ENCODE assay signal across 8 cellular contexts in genomic region chr20:17570347-17571152, GRCh38. TPM values are rescaled to one million over a fixed set of nuclear protein-coding genes. Genes with fewer than 3 reads are reported as not detected.
DNase-seq lines count a peak whose midpoint lies in the region; ATAC-seq and TF ChIP-seq lines count a peak whose summit lies in the region.

No MANE protein-coding gene starts in this region.

- POLR2A ChIA-PET in CD4-positive, alpha-beta memory T cell (lab: Charles Lee; ENCODE audit: partially characterized antibody) = interaction anchor here (0.6 to 4.7 kb wide), 21 partner anchors 13 to 718 kb away, joined by 3 to 63 read pairs (median 5); partner anchors contain the start of genes BFSP1, KAT14, MGME1 and PET117

- peak overlapping the region; percentile 73 to 76 for H3K4me3 ChIP-seq in CD4-positive, alpha-beta memory T cell (ENCODE audit: low read length in 2 of 2)

- peaks cover 0 to 18% of the 10 kb centered on the region in 2 donors for H3K36me3 Mint-ChIP-seq in CD4-positive, alpha-beta memory T cell
- no peaks in the 10 kb centered on the region for H3K36me3 Mint-ChIP-seq in activated naive CD4-positive, alpha-beta T cell treated with anti-CD3 and anti-CD28 coated beads, Interleukin-2, amount 50 U/mL, for 24 hours
- no peaks in the 10 kb centered on the region for H3K36me3 Mint-ChIP-seq in neural crest cell (ENCODE audit: low read depth)

- peak overlapping the region; percentile 70 to 97 (median 93) for H3K27ac Mint-ChIP-seq in CD4-positive, alpha-beta memory T cell
- peak overlapping the region; percentile 87 for H3K27ac Mint-ChIP-seq in activated naive CD4-positive, alpha-beta T cell treated with anti-CD3 and anti-CD28 coated beads, Interleukin-2, amount 50 U/mL, for 24 hours
- peak overlapping the region; percentile 73 for H3K27ac Mint-ChIP-seq in neural crest cell (ENCODE audit: unreplicated experiment)

- H3K4me1 Mint-ChIP-seq in CD4-positive, alpha-beta memory T cell = peaks cover 23 to 37% (median 30%) of the 10 kb centered on the region in 4 donors
- H3K4me1 Mint-ChIP-seq in activated naive CD4-positive, alpha-beta T cell treated with anti-CD3 and anti-CD28 coated beads, Interleukin-2, amount 50 U/mL, for 24 hours = peaks cover 34% of the 10 kb centered on the region
- H3K4me1 Mint-ChIP-seq in neural crest cell = peaks cover 36% of the 10 kb centered on the region

- H3K4me3 Mint-ChIP-seq in CD4-positive, alpha-beta memory T cell = peak overlapping the region; percentile 93 to 97 (median 96)
- H3K4me3 Mint-ChIP-seq in activated naive CD4-positive, alpha-beta T cell treated with anti-CD3 and anti-CD28 coated beads, Interleukin-2, amount 50 U/mL, for 24 hours = peak overlapping the region; percentile 91
- peak overlapping the region; percentile 93 for H3K4me3 Mint-ChIP-seq in neural crest cell

- H3K9me3 ChIP-seq in CD4-positive, alpha-beta memory T cell (ENCODE audit: control insufficient read depth in 1 of 2, low read length in 2 of 2) = no peaks in the 10 kb centered on the region

- ATAC-seq in GM18909 (IDR thresholded peaks at IDR 0.05; ENCODE audit: poor library complexity, unreplicated experiment) (peak; percentile 37), HG03135 (IDR thresholded peaks at IDR 0.05; ENCODE audit: unreplicated experiment) (peak; percentile 38)

- no peak for TF ChIP-seq CTCF in neural crest cell (conservative IDR thresholded peaks at IDR 0.05)

- peak in 3 of 5 donors; percentile 16 to 31 (median 23) for DNase-seq in CD4-positive, alpha-beta memory T cell
- peak; percentile 87 for DNase-seq in NCI-H748 (lab: John Stamatoyannopoulos, UW; ENCODE audit: unreplicated experiment)
- peak; percentile 55 for DNase-seq in globus pallidus (ENCODE audit: low spot score)
- peak; percentile 49 for DNase-seq in neural crest cell (ENCODE audit: low read depth, low spot score)
- DNase-seq in GF-D8 (lab: John Stamatoyannopoulos, UW) = no peak

- H3K9me3 Mint-ChIP-seq in CD4-positive, alpha-beta memory T cell = no peaks in the 10 kb centered on the region
- no peaks in the 10 kb centered on the region for H3K9me3 Mint-ChIP-seq in activated naive CD4-positive, alpha-beta T cell treated with anti-CD3 and anti-CD28 coated beads, Interleukin-2, amount 50 U/mL, for 24 hours
- no peaks in the 10 kb centered on the region for H3K9me3 Mint-ChIP-seq in neural crest cell

- intact Hi-C loops in CD4-positive, alpha-beta memory T cell (cut with micrococcal nuclease) = loop anchor here (1.0 to 2.0 kb wide), 4 partner anchors 40 to 566 kb away; partner anchors contain the start of genes KAT14, MGME1, PET117 and RRBP1

- no peaks in the 10 kb centered on the region for H3K27me3 Mint-ChIP-seq in CD4-positive, alpha-beta memory T cell
- H3K27me3 Mint-ChIP-seq in activated naive CD4-positive, alpha-beta T cell treated with anti-CD3 and anti-CD28 coated beads, Interleukin-2, amount 50 U/mL, for 24 hours = peaks cover 1% of the 10 kb centered on the region
- peaks cover 17% of the 10 kb centered on the region for H3K27me3 Mint-ChIP-seq in neural crest cell (ENCODE audit: low read depth)

- peaks cover 35% of the 10 kb centered on the region for H3K4me1 ChIP-seq in CD4-positive, alpha-beta memory T cell (ENCODE audit: insufficient read depth, low read length)

- CTCF ChIA-PET in CD4-positive, alpha-beta memory T cell (lab: Charles Lee; ENCODE audit: partially characterized antibody) = interaction anchor here (1.0 to 3.1 kb wide), 13 partner anchors 11 to 327 kb away, joined by 3 to 18 read pairs (median 5); partner anchors contain the start of gene RRBP1

- H3K27ac ChIP-seq in CD4-positive, alpha-beta memory T cell (ENCODE audit: low read depth, low read length) = peak overlapping the region; percentile 83

- no peaks in the 10 kb centered on the region for H3K27me3 ChIP-seq in CD4-positive, alpha-beta memory T cell (ENCODE audit: insufficient read depth, low read length)

- no peaks in the 10 kb centered on the region for H3K36me3 ChIP-seq in CD4-positive, alpha-beta memory T cell (ENCODE audit: insufficient read depth, low read length)

RNA-seq across cellular contexts. Expression of gene DSTN, which starts 0.7 kb away (rescaled TPM):
- total RNA-seq in CD4-positive, alpha-beta memory T cell = 10 to 100 TPM; 43.1 to 49.1 TPM
- 100 to 1,000 TPM; 147 to 212 TPM for polyA plus RNA-seq in CD4-positive, alpha-beta memory T cell
- total RNA-seq in neural crest cell = 91.9 and 98.7 TPM in 2 replicates

RNA-seq across cellular contexts. Expression of gene BFSP1, which starts 39.4 kb away (rescaled TPM):
- total RNA-seq in CD4-positive, alpha-beta memory T cell = under 1 TPM; 0.87 to 0.94 TPM
- under 1 TPM; 0.21 to 0.96 TPM for polyA plus RNA-seq in CD4-positive, alpha-beta memory T cell
- total RNA-seq in neural crest cell = 3.9 and 4.2 TPM in 2 replicates
